Comparison of ENCODE assay signal across 14 cellular contexts in the genomic region with DNA sequence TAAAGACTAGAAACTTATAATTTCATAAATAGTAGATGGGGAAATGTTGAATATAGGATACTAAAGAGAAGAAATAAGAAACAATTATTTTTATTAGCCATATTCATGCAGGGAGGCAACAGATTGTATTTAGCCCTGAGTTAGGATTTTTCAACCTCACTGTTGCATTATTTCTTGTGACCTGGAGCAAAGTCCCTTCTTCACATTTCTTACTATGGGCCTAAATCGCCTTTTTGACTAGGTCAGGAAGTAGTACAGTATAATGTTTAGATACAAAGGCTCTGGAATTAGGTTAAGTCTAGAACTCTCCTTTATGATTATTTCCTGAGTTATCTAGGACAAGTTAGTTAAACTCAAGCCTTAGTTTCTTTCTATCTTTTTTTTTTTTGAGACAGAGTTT.
A peak's percentile ranks its signal among the peaks of the same experiment; 100 is the strongest.
DNase-seq lines count a peak whose midpoint lies in the region; ATAC-seq, FAIRE-seq and TF ChIP-seq lines count a peak whose summit lies in the region.
"Had no signal": no experiment of that assay in that cellular context is flagged by ENCODE, and none has a peak within 500 bp of the region (broad histone marks: within the 10 kb centered on the region; RNA-seq: fewer than 3 reads in every experiment).

No MANE protein-coding gene starts in this region.

- H3K36me3 Mint-ChIP-seq in GM23338 (ENCODE audit: low read depth) (no peaks in the 10 kb centered on the region), astrocyte (ENCODE audit: low read depth, unreplicated experiment) (no peaks in the 10 kb centered on the region)

- H3K4me3 Mint-ChIP-seq in GM23338 (no peak overlapping the region), astrocyte (ENCODE audit: unreplicated experiment) (no peak overlapping the region)
- H3K4me3 Mint-ChIP-seq: CD14-positive monocyte; CD8-positive, alpha-beta memory T cell had no signal

- peak overlapping the region; percentile 93 for H3K27ac Mint-ChIP-seq in GM23338
- peak overlapping the region; percentile 88 for H3K27ac Mint-ChIP-seq in astrocyte (ENCODE audit: unreplicated experiment)
- H3K27ac Mint-ChIP-seq: CD8-positive, alpha-beta memory T cell had no signal

- H3K4me2 ChIP-seq in GM23338 (no peak overlapping the region), astrocyte (ENCODE audit: low read length) (no peak overlapping the region), smooth muscle cell (no peak overlapping the region)
- H3K4me2 ChIP-seq: A549 had no signal

- H3K27ac ChIP-seq in GM23338 (ENCODE audit: low read depth) (peak overlapping the region; percentile 65), HUES48 (ENCODE audit: low read depth, low read length) (peak overlapping the region; percentile 26), astrocyte (ENCODE audit: low read depth, low read length) (no peak overlapping the region), smooth muscle cell (ENCODE audit: low read depth) (peak overlapping the region; percentile 36), right atrium auricular region (no peak overlapping the region)
- H3K27ac ChIP-seq: A549 had no signal

- H3K27me3 ChIP-seq in GM23338 (ENCODE audit: insufficient read depth) (no peaks in the 10 kb centered on the region), HUES48 (ENCODE audit: control insufficient read depth, insufficient read depth, low read length) (no peaks in the 10 kb centered on the region), astrocyte (ENCODE audit: insufficient read depth, low read length) (no peaks in the 10 kb centered on the region), smooth muscle cell (ENCODE audit: low read depth) (no peaks in the 10 kb centered on the region), right atrium auricular region (no peaks in the 10 kb centered on the region)

- TF ChIP-seq CTCF in GM23338 (conservative IDR thresholded peaks at IDR 0.05; ENCODE audit: low read depth in 2 of 2) (no peak), astrocyte (IDR thresholded peaks at IDR 0.05; ENCODE audit: insufficient read depth, low read depth, low read length) (no peak), smooth muscle cell (IDR thresholded peaks at IDR 0.05; ENCODE audit: borderline replicate concordance, insufficient read depth, poor library complexity, severe bottlenecking) (no peak), right atrium auricular region (IDR thresholded peaks at IDR 0.05) (no peak)

- no peak for ATAC-seq in GM23338
- ATAC-seq: A549 had no signal

- no peaks in the 10 kb centered on the region for H3F3A ChIP-seq in GM23338 (replicated peaks; ENCODE audit: low read depth)
- no peaks in the 10 kb centered on the region for H3F3A ChIP-seq in smooth muscle cell (ENCODE audit: low read depth)

- H3K27me3 Mint-ChIP-seq in GM23338 (ENCODE audit: insufficient read depth, low read depth, poor library complexity) = no peaks in the 10 kb centered on the region
- H3K27me3 Mint-ChIP-seq in astrocyte (ENCODE audit: low read depth, unreplicated experiment) = no peaks in the 10 kb centered on the region
- H3K27me3 Mint-ChIP-seq: CD8-positive, alpha-beta memory T cell had no signal

- no peaks in the 10 kb centered on the region for H3K36me3 ChIP-seq in GM23338 (ENCODE audit: insufficient read depth)
- H3K36me3 ChIP-seq in HUES48 (ENCODE audit: control insufficient read depth, insufficient read depth, low read length) = no peaks in the 10 kb centered on the region
- no peaks in the 10 kb centered on the region for H3K36me3 ChIP-seq in astrocyte (ENCODE audit: insufficient read depth, low read length)
- H3K36me3 ChIP-seq in smooth muscle cell (ENCODE audit: low read depth) = no peaks in the 10 kb centered on the region
- no peaks in the 10 kb centered on the region for H3K36me3 ChIP-seq in right atrium auricular region

- H4K20me1 ChIP-seq in GM23338 (replicated peaks; ENCODE audit: insufficient read depth) = no peaks in the 10 kb centered on the region
- peaks cover 7% of the 10 kb centered on the region for H4K20me1 ChIP-seq in astrocyte (ENCODE audit: insufficient read depth, low read length)
- peaks cover 34% of the 10 kb centered on the region for H4K20me1 ChIP-seq in smooth muscle cell (ENCODE audit: low read depth)

- 100% methylated on average over 1 of the region's 1 CpG for WGBS in smooth muscle cell (ENCODE audit: low lambda C conversion rate)

- DNase-seq in GM23338 (ENCODE audit: low spot score) = no peak
- no peak for DNase-seq in astrocyte (ENCODE audit: low read depth)
- DNase-seq in smooth muscle cell (lab: John Stamatoyannopoulos, UW; ENCODE audit: unreplicated experiment) = no peak
- DNase-seq in right atrium auricular region (ENCODE audit: low spot score) = no peak
- no peak for DNase-seq in NCI-H2107 (lab: John Stamatoyannopoulos, UW)
- DNase-seq: Caco-2; CD8-positive, alpha-beta memory T cell; DND-41; GDM1 had no signal

- H2AFZ ChIP-seq in GM23338 (no peak overlapping the region), astrocyte (ENCODE audit: low read depth, low read length) (no peak overlapping the region), smooth muscle cell (ENCODE audit: low read depth) (no peak overlapping the region)

- H3K4me1 ChIP-seq in GM23338 (ENCODE audit: insufficient read depth) (peaks cover 24% of the 10 kb centered on the region), HUES48 (ENCODE audit: control insufficient read depth, insufficient read depth, low read length) (peaks cover 25% of the 10 kb centered on the region), astrocyte (ENCODE audit: insufficient read depth, low read length) (no peaks in the 10 kb centered on the region), smooth muscle cell (ENCODE audit: low read depth) (peaks cover 5% of the 10 kb centered on the region), right atrium auricular region (peaks cover 0 to 18% of the 10 kb centered on the region in 2 donors)
- H3K4me1 ChIP-seq: Caco-2 had no signal

- H3K9me3 ChIP-seq in HUES48 (ENCODE audit: control insufficient read depth, insufficient read depth, low read length) (no peaks in the 10 kb centered on the region), astrocyte (ENCODE audit: insufficient read depth, low read depth, low read length) (no peaks in the 10 kb centered on the region), smooth muscle cell (replicated peaks; ENCODE audit: low read depth) (no peaks in the 10 kb centered on the region), right atrium auricular region (no peaks in the 10 kb centered on the region)
- H3K9me3 ChIP-seq: A549, Caco-2 had no signal

- no peaks in the 10 kb centered on the region for H3K9me2 ChIP-seq in GM23338 (ENCODE audit: insufficient read depth)

- no peak overlapping the region for H3K9ac ChIP-seq in HUES48 (ENCODE audit: low read depth, low read length)
- H3K9ac ChIP-seq in astrocyte (ENCODE audit: low read length) = no peak overlapping the region
- H3K9ac ChIP-seq in smooth muscle cell (ENCODE audit: low read depth) = no peak overlapping the region

- H3K4me3 ChIP-seq in GM23338 (no peak overlapping the region), HUES48 (ENCODE audit: low read depth, low read length) (no peak overlapping the region), astrocyte (ENCODE audit: insufficient read depth, low read depth, low read length) (no peak overlapping the region), smooth muscle cell (no peak overlapping the region), right atrium auricular region (no peak overlapping the region)
- H3K4me3 ChIP-seq: A549 had no signal

- H3K4me1 Mint-ChIP-seq in GM23338 = peaks cover 35% of the 10 kb centered on the region
- peaks cover 45% of the 10 kb centered on the region for H3K4me1 Mint-ChIP-seq in astrocyte (ENCODE audit: low read depth, unreplicated experiment)

- H3K79me2 ChIP-seq in GM23338 (replicated peaks; ENCODE audit: insufficient read depth) = peaks cover 89% of the 10 kb centered on the region
- H3K79me2 ChIP-seq in astrocyte (ENCODE audit: insufficient read depth, low read length) = peaks cover 94% of the 10 kb centered on the region
- H3K79me2 ChIP-seq in smooth muscle cell (ENCODE audit: low read depth) = peaks cover 91% of the 10 kb centered on the region

- H3K9me3 Mint-ChIP-seq in GM23338 = no peaks in the 10 kb centered on the region
- H3K9me3 Mint-ChIP-seq in astrocyte (ENCODE audit: unreplicated experiment) = no peaks in the 10 kb centered on the region
- H3K9me3 Mint-ChIP-seq: CD8-positive, alpha-beta memory T cell had no signal

- no peak for FAIRE-seq in astrocyte (lab: Jason Lieb, UNC)
- FAIRE-seq: A549, GM12892, H54 had no signal

TF ChIP-seq in GM23338, 12 proteins besides CTCF, POLR2A, EP300 and RAD21 (continues in another document):
- TF ChIP-seq POLR2AphosphoS5 (IDR thresholded peaks at IDR 0.05; ENCODE audit: low read depth) (no peak), EZH2phosphoT487 (IDR thresholded peaks at IDR 0.05; ENCODE audit: unreplicated experiment) (no peak), ZNF331 (CRISPR knock-in tag; IDR thresholded peaks at IDR 0.05; ENCODE audit: low read depth) (no peak), STAT1 (IDR thresholded peaks at IDR 0.05; ENCODE audit: unreplicated experiment) (no peak)
- TF ChIP-seq, protein P1, sequence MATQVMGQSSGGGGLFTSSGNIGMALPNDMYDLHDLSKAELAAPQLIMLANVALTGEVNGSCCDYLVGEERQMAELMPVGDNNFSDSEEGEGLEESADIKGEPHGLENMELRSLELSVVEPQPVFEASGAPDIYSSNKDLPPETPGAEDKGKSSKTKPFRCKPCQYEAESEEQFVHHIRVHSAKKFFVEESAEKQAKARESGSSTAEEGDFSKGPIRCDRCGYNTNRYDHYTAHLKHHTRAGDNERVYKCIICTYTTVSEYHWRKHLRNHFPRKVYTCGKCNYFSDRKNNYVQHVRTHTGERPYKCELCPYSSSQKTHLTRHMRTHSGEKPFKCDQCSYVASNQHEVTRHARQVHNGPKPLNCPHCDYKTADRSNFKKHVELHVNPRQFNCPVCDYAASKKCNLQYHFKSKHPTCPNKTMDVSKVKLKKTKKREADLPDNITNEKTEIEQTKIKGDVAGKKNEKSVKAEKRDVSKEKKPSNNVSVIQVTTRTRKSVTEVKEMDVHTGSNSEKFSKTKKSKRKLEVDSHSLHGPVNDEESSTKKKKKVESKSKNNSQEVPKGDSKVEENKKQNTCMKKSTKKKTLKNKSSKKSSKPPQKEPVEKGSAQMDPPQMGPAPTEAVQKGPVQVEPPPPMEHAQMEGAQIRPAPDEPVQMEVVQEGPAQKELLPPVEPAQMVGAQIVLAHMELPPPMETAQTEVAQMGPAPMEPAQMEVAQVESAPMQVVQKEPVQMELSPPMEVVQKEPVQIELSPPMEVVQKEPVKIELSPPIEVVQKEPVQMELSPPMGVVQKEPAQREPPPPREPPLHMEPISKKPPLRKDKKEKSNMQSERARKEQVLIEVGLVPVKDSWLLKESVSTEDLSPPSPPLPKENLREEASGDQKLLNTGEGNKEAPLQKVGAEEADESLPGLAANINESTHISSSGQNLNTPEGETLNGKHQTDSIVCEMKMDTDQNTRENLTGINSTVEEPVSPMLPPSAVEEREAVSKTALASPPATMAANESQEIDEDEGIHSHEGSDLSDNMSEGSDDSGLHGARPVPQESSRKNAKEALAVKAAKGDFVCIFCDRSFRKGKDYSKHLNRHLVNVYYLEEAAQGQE (IDR thresholded peaks at IDR 0.05; ENCODE audit: unreplicated experiment) = no peak

Comparison
In these comparisons a context has a peak if more than half of its experiments do, and no peak if none do; other contexts are left out.
1. H3K27ac ChIP-seq: peak in GM23338 (single experiment), HUES48 (single experiment) and smooth muscle cell (single experiment); none in astrocyte (single experiment) and right atrium auricular region (0 of 2).